Comparison of ENCODE assay signal across 8 cellular contexts in the genomic region with DNA sequence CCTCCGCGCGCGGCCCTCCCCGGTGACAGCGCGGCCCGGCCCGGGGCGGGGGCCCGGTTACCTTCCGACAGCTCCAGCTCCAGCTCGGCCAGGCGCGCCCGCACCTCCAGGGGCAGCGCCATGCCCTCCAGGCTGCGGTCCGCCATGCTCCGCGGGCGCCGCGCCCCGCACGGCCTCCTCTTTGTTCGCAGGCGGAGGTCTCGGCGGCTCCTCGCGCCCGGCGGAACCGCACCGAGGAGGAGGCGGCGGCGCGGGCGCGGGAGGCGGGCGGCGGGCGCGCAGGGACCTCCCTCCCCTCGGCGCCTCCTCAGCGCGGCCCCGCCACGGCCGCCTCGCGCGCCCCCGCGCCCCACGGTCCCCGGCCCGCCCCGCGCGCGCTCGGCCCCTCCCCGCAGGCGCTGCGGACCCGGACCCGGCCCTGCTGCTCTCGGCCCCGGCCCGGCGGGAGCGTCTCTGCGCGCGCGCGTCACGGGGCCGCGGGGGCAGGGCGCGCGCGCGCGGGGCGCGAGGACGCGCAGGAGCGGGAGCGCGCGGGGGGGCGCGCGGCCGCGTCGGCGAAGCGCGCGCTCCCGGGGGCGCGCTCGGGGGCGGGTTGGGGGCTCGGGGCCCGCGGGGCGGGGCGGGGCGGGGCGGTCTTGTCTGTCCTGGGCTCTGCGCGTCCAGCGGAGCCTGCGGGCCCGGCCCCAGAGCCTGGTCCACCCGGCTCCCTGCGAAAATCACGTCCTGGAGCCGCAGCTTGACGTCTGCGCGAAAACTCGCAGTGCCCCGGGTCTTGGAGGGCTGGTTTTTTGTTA. TPM values are rescaled to one million over a fixed set of nuclear protein-coding genes. Genes with fewer than 3 reads are reported as not detected.
DNase-seq lines count a peak whose midpoint lies in the region; ATAC-seq and TF ChIP-seq lines count a peak whose summit lies in the region.

Gene DIP2C (minus strand): TSS at position 236 of the 794 bp plus-strand sequence. CDS start 90 bp downstream, at position 146.

- no peak for TF ChIP-seq CTCF in epithelial cell of esophagus (IDR thresholded peaks at IDR 0.05; ENCODE audit: insufficient read depth, low read depth, low read length, missing control alignments)

- H3K36me3 Mint-ChIP-seq in stimulated activated naive CD8-positive, alpha-beta T cell treated with anti-CD3 and anti-CD28 coated beads, Interleukin-15, Interleukin-2, amounts not matched to agents 100 ng/mL and 50 ng/mL, for 24 hours (ENCODE audit: low read depth): no peaks in the 10 kb centered on the region
- H3K36me3 Mint-ChIP-seq in memory B cell: peaks cover 2% of the 10 kb centered on the region

- H3K9me3 ChIP-seq in SJCRH30 (replicated peaks) (no peaks in the 10 kb centered on the region), thymus (ENCODE audit: control insufficient read depth) (no peaks in the 10 kb centered on the region)

- peak within 1 kb of the TSS; percentile 58 for H3K4me3 Mint-ChIP-seq in stimulated activated naive CD8-positive, alpha-beta T cell treated with anti-CD3 and anti-CD28 coated beads, Interleukin-15, Interleukin-2, amounts not matched to agents 100 ng/mL and 50 ng/mL, for 24 hours
- H3K4me3 Mint-ChIP-seq in memory B cell: peak within 1 kb of the TSS; percentile 51

- H3K4me3 ChIP-seq in SJCRH30 (peak within 1 kb of the TSS; percentile 85), epithelial cell of esophagus (ENCODE audit: low read length) (peak within 1 kb of the TSS; percentile 47), thymus (ENCODE audit: low read length) (peak within 1 kb of the TSS; percentile 39)

- no peaks in the 10 kb centered on the region for H3K9me3 Mint-ChIP-seq in stimulated activated naive CD8-positive, alpha-beta T cell treated with anti-CD3 and anti-CD28 coated beads, Interleukin-15, Interleukin-2, amounts not matched to agents 100 ng/mL and 50 ng/mL, for 24 hours
- H3K9me3 Mint-ChIP-seq in memory B cell: no peaks in the 10 kb centered on the region

- no peaks in the 10 kb centered on the region for H3K27me3 ChIP-seq in SJCRH30
- H3K27me3 ChIP-seq in thymus (ENCODE audit: control insufficient read depth, insufficient read depth): peaks cover 22% of the 10 kb centered on the region

- no peak for DNase-seq in stimulated activated naive CD8-positive, alpha-beta T cell treated with anti-CD3 and anti-CD28 coated beads, Interleukin-15, Interleukin-2, amounts not matched to agents 100 U/mL and 50 U/mL, for 24 hours
- DNase-seq in SJCRH30: peak; percentile 65
- DNase-seq in epithelial cell of esophagus (ENCODE audit: low read depth): peak; percentile 37
- DNase-seq in memory B cell (ENCODE audit: low spot score in 2 of 2): no peak
- DNase-seq in stimulated activated CD4-positive, alpha-beta T cell treated with anti-CD3 and anti-CD28 coated beads, Interleukin-4, amount 100 ng/mL, for 1 hour: no peak

- H3K27ac ChIP-seq in SJCRH30 (peak within 1 kb of the TSS; percentile 18; the same call in 1 of the 2 replicates), thymus (ENCODE audit: low read depth) (peak within 1 kb of the TSS; percentile 33)

- 2% methylated on average over 128 of the region's 135 CpGs for WGBS in thymus

- no peak for ATAC-seq in stimulated activated naive CD8-positive, alpha-beta T cell treated with anti-CD3 and anti-CD28 coated beads, Interleukin-15, Interleukin-2, amounts not matched to agents 100 U/mL and 50 U/mL, for 24 hours
- ATAC-seq in memory B cell (ENCODE audit: low read depth) (no peak), GM21786 (IDR thresholded peaks at IDR 0.05; ENCODE audit: unreplicated experiment) (no peak)

- peaks cover 55% of the 10 kb centered on the region for H3K27me3 Mint-ChIP-seq in stimulated activated naive CD8-positive, alpha-beta T cell treated with anti-CD3 and anti-CD28 coated beads, Interleukin-15, Interleukin-2, amounts not matched to agents 100 ng/mL and 50 ng/mL, for 24 hours
- H3K27me3 Mint-ChIP-seq in memory B cell: peaks cover 26% of the 10 kb centered on the region

- no peaks in the 10 kb centered on the region for H3K36me3 ChIP-seq in SJCRH30
- H3K36me3 ChIP-seq in thymus (ENCODE audit: control insufficient read depth, insufficient read depth): no peaks in the 10 kb centered on the region

- no peak within 1 kb of the TSS for H3K27ac Mint-ChIP-seq in stimulated activated naive CD8-positive, alpha-beta T cell treated with anti-CD3 and anti-CD28 coated beads, Interleukin-15, Interleukin-2, amounts not matched to agents 100 ng/mL and 50 ng/mL, for 24 hours
- H3K27ac Mint-ChIP-seq in memory B cell: no peak within 1 kb of the TSS

- H3K4me1 Mint-ChIP-seq in stimulated activated naive CD8-positive, alpha-beta T cell treated with anti-CD3 and anti-CD28 coated beads, Interleukin-15, Interleukin-2, amounts not matched to agents 100 ng/mL and 50 ng/mL, for 24 hours (ENCODE audit: low read depth): peaks cover 5% of the 10 kb centered on the region
- H3K4me1 Mint-ChIP-seq in memory B cell: peaks cover 4% of the 10 kb centered on the region

- H3K4me1 ChIP-seq in SJCRH30: peaks cover 5% of the 10 kb centered on the region; the same call in 1 of the 2 replicates
- H3K4me1 ChIP-seq in thymus (ENCODE audit: control insufficient read depth, insufficient read depth, low read length): no peaks in the 10 kb centered on the region

RNA-seq across cellular contexts. Expression of gene DIP2C, which starts in this region (rescaled TPM):
- 5.0 TPM in 2 replicates for total RNA-seq in SJCRH30 (2014; rRNA removed; shearing (Covaris generic))
- polyA plus RNA-seq in thymus: 3.4 TPM

Comparison
In these comparisons a context has a peak if more than half of its experiments do, and no peak if none do; other contexts are left out.
1. DNase-seq: peak in SJCRH30 (2 of 2) and epithelial cell of esophagus (single experiment); none in stimulated activated naive CD8-positive, alpha-beta T cell treated with anti-CD3 and anti-CD28 coated beads, Interleukin-15, Interleukin-2, amounts not matched to agents 100 U/mL and 50 U/mL, for 24 hours (single experiment), memory B cell (0 of 2) and stimulated activated CD4-positive, alpha-beta T cell treated with anti-CD3 and anti-CD28 coated beads, Interleukin-4, amount 100 ng/mL, for 1 hour (single experiment).
2. Peak in every context shown above with its lines, with median percentiles within 50 percentile points of each other: H3K4me3 ChIP-seq.